ENCODE assay signal across 18 cellular contexts in genomic region chr19:43416951-43417623, GRCh38. TPM values are rescaled to one million over a fixed set of nuclear protein-coding genes. Genes with fewer than 3 reads are reported as not detected.
A peak's percentile ranks its signal among the peaks of the same experiment; 100 is the strongest.
DNase-seq lines count a peak whose midpoint lies in the region; ATAC-seq, FAIRE-seq and TF ChIP-seq lines count a peak whose summit lies in the region.
"Had no signal": no experiment of that assay in that cellular context is flagged by ENCODE, and none has a peak within 500 bp of the region (broad histone marks: within the 10 kb centered on the region; RNA-seq: fewer than 3 reads in every experiment).

No MANE protein-coding gene starts in this region.

- H3K27me3 ChIP-seq in GM12878 (replicated peaks in 1 of 2; ENCODE audit: control insufficient read depth in 2 of 2, insufficient read depth in 2 of 2, low read length in 1 of 2): no peaks in the 10 kb centered on the region
- H3K27me3 ChIP-seq: SJSA1 had no signal

- TF ChIP-seq POLR2A in GM12878 (IDR thresholded peaks at IDR 0.05; ENCODE audit: low read depth, low read length): no peak

- no peaks in the 10 kb centered on the region for H3K4me1 ChIP-seq in GM12878 (ENCODE audit: control insufficient read depth, insufficient read depth, low read length)
- H3K4me1 ChIP-seq: SJSA1 had no signal

- H3K9me3 ChIP-seq in GM12878 (replicated peaks; ENCODE audit: control insufficient read depth, insufficient read depth, low read length): no peaks in the 10 kb centered on the region; the same call in 2 of the 3 replicates
- H3K9me3 ChIP-seq: SJSA1 had no signal

- H3K4me1 Mint-ChIP-seq in nephron progenitor cell: no peaks in the 10 kb centered on the region
- peaks cover 28% of the 10 kb centered on the region for H3K4me1 Mint-ChIP-seq in WTC11

- DNase-seq in GM12865 (ENCODE audit: low read depth): peak; percentile 9
- peak; percentile 92 for DNase-seq in MV-4-11 (lab: John Stamatoyannopoulos, UW)
- DNase-seq in GM12878 (ENCODE audit: low read depth, low spot score): no peak
- no peak for DNase-seq in nephron progenitor cell
- DNase-seq in WTC11 (ENCODE audit: low spot score): no peak
- DNase-seq in DMS 273 treated with DMSO at 0.1 percent for 48 hours (lab: John Stamatoyannopoulos, UW): no peak
- DNase-seq in RKO (ENCODE audit: low spot score): no peak
- DNase-seq: Calu3; CD4-positive, CD25-positive, alpha-beta regulatory T cell; DMS79; NCI-H1105; NCI-H187; NCI-H69; RPMI8226 had no signal

- H3K4me3 Mint-ChIP-seq in nephron progenitor cell (no peak overlapping the region), WTC11 (no peak overlapping the region)
- H3K4me3 Mint-ChIP-seq: CD4-positive, CD25-positive, alpha-beta regulatory T cell had no signal

- intact Hi-C loops in GM12878 (cut with micrococcal nuclease; ENCODE audit: unreplicated experiment): no loop called here

- WGBS in GM12878 (ENCODE audit: insufficient coverage, insufficient replicate concordance, low lambda C conversion rate, missing lambda C conversion rate): 13% methylated on average over 4 of the region's 4 CpGs

- H2AFZ ChIP-seq in GM12878 (ENCODE audit: control insufficient read depth, low read depth, low read length): no peak overlapping the region

- no TSS peak for BruUV-seq in GM12878 (replicated peaks; lab: Mats Ljungman, UMichigan)

- ATAC-seq in GM12878 (no peak), WTC11 (no peak)

- H3K36me3 ChIP-seq in GM12878 (ENCODE audit: control insufficient read depth in 2 of 2, insufficient read depth in 2 of 2, low read length in 1 of 2): no peaks in the 10 kb centered on the region
- H3K36me3 ChIP-seq: SJSA1 had no signal

- TF ChIP-seq EP300 in GM12878 (IDR thresholded peaks at IDR 0.05; ENCODE audit: borderline replicate concordance in 1 of 2, control insufficient read depth in 1 of 2, low read depth in 2 of 2, low read length in 2 of 2): no peak

- H3K4me2 ChIP-seq in GM12878 (ENCODE audit: control insufficient read depth, insufficient read depth): no peak overlapping the region

- H3K27me3 Mint-ChIP-seq in nephron progenitor cell (ENCODE audit: low read depth, poor library complexity): peaks cover 5% of the 10 kb centered on the region
- H3K27me3 Mint-ChIP-seq in WTC11 (ENCODE audit: low read depth): peaks cover 2% of the 10 kb centered on the region; the same call in 1 of the 2 replicates

- no peak for FAIRE-seq in GM12878 (lab: Jason Lieb, UNC)

- CTCF ChIA-PET in GM12878 (lab: Yijun Ruan, JAX): interaction anchor here (1.0 kb wide), 1 partner anchor 8 kb away, joined by 4 read pairs; no protein-coding TSS in a partner anchor
- CTCF ChIA-PET in WTC11 (lab: Charles Lee): interaction anchor here (0.9 to 3.2 kb wide), 4 partner anchors 8 to 102 kb away, joined by 3 to 12 read pairs (median 5); no protein-coding TSS in a partner anchor

- H3K9me3 Mint-ChIP-seq in nephron progenitor cell: peaks cover 74% of the 10 kb centered on the region
- H3K9me3 Mint-ChIP-seq in WTC11: peaks cover 35% of the 10 kb centered on the region

- SMC1A ChIA-PET in GM12878 (lab: Charles Lee; ENCODE audit: uncharacterized antibody, unreplicated experiment): interaction anchor here (1.8 kb wide), 1 partner anchor 102 kb away, joined by 4 read pairs; no protein-coding TSS in a partner anchor

- TF ChIP-seq CTCF in GM12865 (IDR thresholded peaks at IDR 0.05; ENCODE audit: insufficient read depth, low read depth, low read length, missing control alignments): no peak
- no peak for TF ChIP-seq CTCF in GM12878 (IDR thresholded peaks at IDR 0.05 in 2 of 3, conservative IDR thresholded peaks at IDR 0.05 in 1 of 3; ENCODE audit: control insufficient read depth in 2 of 3, extremely low read depth in 1 of 3, insufficient read depth in 1 of 3, low read depth in 3 of 3, low read length in 3 of 3)
- no peak for TF ChIP-seq CTCF in nephron progenitor cell (IDR thresholded peaks at IDR 0.05)
- TF ChIP-seq CTCF in WTC11 (IDR thresholded peaks at IDR 0.05): no peak

- POLR2A ChIA-PET in GM12878 (lab: Charles Lee): no interaction called here
- POLR2A ChIA-PET in WTC11 (lab: Charles Lee): no interaction called here

- TF ChIP-seq RAD21 in GM12878 (IDR thresholded peaks at IDR 0.05; ENCODE audit: insufficient read depth, low read depth, low read length): no peak

- in situ Hi-C loops in GM12878 (cut with MboI): no loop called here

- H3K9ac ChIP-seq in GM12878 (ENCODE audit: control insufficient read depth, insufficient read depth, low read length): no peak overlapping the region

- H3K27ac ChIP-seq in GM12878 (ENCODE audit: control insufficient read depth, insufficient read depth): no peak overlapping the region
- H3K27ac ChIP-seq: SJSA1 had no signal

- H3K27ac Mint-ChIP-seq in nephron progenitor cell (peak overlapping the region; percentile 4), WTC11 (no peak overlapping the region)

- H3K36me3 Mint-ChIP-seq in nephron progenitor cell (ENCODE audit: low read depth): no peaks in the 10 kb centered on the region
- peaks cover 22% of the 10 kb centered on the region for H3K36me3 Mint-ChIP-seq in WTC11

- H3K4me3 ChIP-seq in GM12865 (ENCODE audit: low read depth, low read length) (no peak overlapping the region), GM12878 (no peak overlapping the region)
- H3K4me3 ChIP-seq: SJSA1 had no signal

- no peaks in the 10 kb centered on the region for H4K20me1 ChIP-seq in GM12878 (ENCODE audit: control insufficient read depth, insufficient read depth)

- no peaks in the 10 kb centered on the region for H3K79me2 ChIP-seq in GM12878 (ENCODE audit: control insufficient read depth, insufficient read depth, low read length)

- RAD21 ChIA-PET in GM12878 (lab: Charles Lee; ENCODE audit: unreplicated experiment): no interaction called here

TF ChIP-seq in GM12878, 131 proteins besides CTCF, POLR2A, EP300 and RAD21:
- peak; percentile 29; the same call in 1 of the 2 replicates for TF ChIP-seq SPI1 (IDR thresholded peaks at IDR 0.05; ENCODE audit: borderline replicate concordance, insufficient read depth, low read depth, low read length)
- no peak for TF ChIP-seq BMI1 (IDR thresholded peaks at IDR 0.05; ENCODE audit: borderline replicate concordance)
TF ChIP-seq in GM12878: peak in this region for 1.

TF ChIP-seq in WTC11, 78 proteins besides CTCF, POLR2A, EP300 and RAD21:
- TF ChIP-seq ZNF512 (CRISPR knock-in tag; IDR thresholded peaks at IDR 0.05; ENCODE audit: borderline replicate concordance): no peak

RNA-seq across cellular contexts. Expression of gene TEX101, which starts 2.4 kb away (rescaled TPM):
- total RNA-seq in GM12878 (2013; cell fraction: nucleolus; rRNA removed): not detected in 2 replicates
- not detected in 2 replicates for total RNA-seq in GM12878 (2014; rRNA removed)
- total RNA-seq in GM12878 (2014; rRNA removed; fragmentation: Illumina TruSeq; extraction: Trizol): not detected in 2 replicates
- total RNA-seq in GM12878 (2021): not detected in 2 replicates
- not detected for polyA plus RNA-seq in GM12878 (2011; ENCODE audit: low read depth)
- not detected in 2 replicates for polyA plus RNA-seq in GM12878 (2011; rRNA removed)
- not detected in 2 replicates for polyA plus RNA-seq in GM12878 (2011; cell fraction: cytosol; rRNA removed)
- polyA plus RNA-seq in GM12878 (2011; cell fraction: nucleus; rRNA removed): not detected in 2 replicates
- polyA plus RNA-seq in GM12878 (2012): not detected in 2 replicates
- not detected in 2 replicates for polyA plus RNA-seq in GM12878 (2014; fragmentation: Illumina TruSeq; extraction: Trizol)
- not detected for polyA plus RNA-seq in GM12878 (2014; fragmentation: Nextera tagmentation; extraction: Ambion mirVana)
- not detected in 2 replicates for polyA plus RNA-seq in GM12878 (2014; rRNA removed)
- not detected for polyA plus RNA-seq in GM12878 (2016; fragmentation: Nextera tagmentation; extraction: Ambion mirVana)
- polyA minus RNA-seq in GM12878 (2011; rRNA and poly(A)+ RNA removed): not detected in 2 replicates
- polyA minus RNA-seq in GM12878 (2011; cell fraction: cytosol; rRNA and poly(A)+ RNA removed): not detected in 2 replicates
- not detected in 2 replicates for polyA minus RNA-seq in GM12878 (2011; cell fraction: nucleus; rRNA and poly(A)+ RNA removed)
- not detected in 3 replicates for total RNA-seq in WTC11 (2021)
- total RNA-seq: A673; Calu3; CD4-positive, CD25-positive, alpha-beta regulatory T cell; HT1080; SJSA1 had no signal
- polyA plus RNA-seq: CD4-positive, CD25-positive, alpha-beta regulatory T cell had no signal

RNA-seq across cellular contexts. Expression of gene LYPD3, which starts 48.3 kb away (rescaled TPM):
- not detected in 2 replicates for total RNA-seq in GM12878 (2013; cell fraction: nucleolus; rRNA removed)
- total RNA-seq in GM12878 (2014; rRNA removed) (0.06 TPM in 1 of 2 replicates, not detected in the other), GM12878 (2014; rRNA removed; fragmentation: Illumina TruSeq; extraction: Trizol) (not detected in 2 replicates), GM12878 (2021) (not detected in 2 replicates), WTC11 (2021) (2.7 to 3.8 TPM (median 3.1 TPM) in 3 replicates)
- polyA plus RNA-seq in GM12878 (2011; ENCODE audit: low read depth): 0.18 TPM
- polyA plus RNA-seq in GM12878 (2011; rRNA removed) (0.18 TPM in 1 of 2 replicates, not detected in the other), GM12878 (2014; fragmentation: Illumina TruSeq; extraction: Trizol) (0.03 TPM in 1 of 2 replicates, not detected in the other), GM12878 (2014; fragmentation: Nextera tagmentation; extraction: Ambion mirVana) (not detected), GM12878 (2014; rRNA removed) (0.10 TPM in 1 of 2 replicates, not detected in the other), GM12878 (2016; fragmentation: Nextera tagmentation; extraction: Ambion mirVana) (under 1 TPM in 1 of 2 experiments, not detected in 1; 0.28 TPM)
- 0.38 and 0.52 TPM in 2 replicates for polyA plus RNA-seq in GM12878 (2011; cell fraction: cytosol; rRNA removed)
- polyA plus RNA-seq in GM12878 (2011; cell fraction: nucleus; rRNA removed): 0.57 and 0.70 TPM in 2 replicates
- polyA plus RNA-seq in GM12878 (2012): 0.36 and 0.38 TPM in 2 replicates
- 0.31 and 0.37 TPM in 2 replicates for polyA minus RNA-seq in GM12878 (2011; rRNA and poly(A)+ RNA removed)
- not detected in 2 replicates for polyA minus RNA-seq in GM12878 (2011; cell fraction: cytosol; rRNA and poly(A)+ RNA removed)
- polyA minus RNA-seq in GM12878 (2011; cell fraction: nucleus; rRNA and poly(A)+ RNA removed): 0.24 and 0.48 TPM in 2 replicates
- total RNA-seq: G401, HT1080 had no signal

Comparison
In these comparisons a context has a peak if more than half of its experiments do, and no peak if none do; other contexts are left out.
1. DNase-seq: peak in GM12865 (single experiment) and MV-4-11 (single experiment); none in GM12878 (single experiment), nephron progenitor cell (single experiment), WTC11 (single experiment), DMS 273 treated with DMSO at 0.1 percent for 48 hours (single experiment) and RKO (single experiment).